1 cellular context compared by ENCODE assay signal in genomic region chr3:194619741-194620140, GRCh38.
TF ChIP-seq lines count a peak whose summit lies in the region.

No MANE protein-coding gene starts in this region.

TF ChIP-seq in K562, 482 proteins besides CTCF, POLR2A, EP300 and RAD21 (continued from another document):
- TF ChIP-seq ARID1B (IDR thresholded peaks at IDR 0.05), result no peak
- no peak for TF ChIP-seq NR2C1 (IDR thresholded peaks at IDR 0.05)
- TF ChIP-seq NR2C1 (tag; IDR thresholded peaks at IDR 0.05), result no peak
